In genomic region chr6:42727084-42727601, GRCh38 we compare ENCODE assay signal across 8 cellular contexts. TPM values are rescaled to one million over a fixed set of nuclear protein-coding genes. Genes with fewer than 3 reads are reported as not detected.
DNase-seq lines count a peak whose midpoint lies in the region; ATAC-seq and TF ChIP-seq lines count a peak whose summit lies in the region.

No MANE protein-coding gene starts in this region.

- H3K36me3 ChIP-seq in esophagus squamous epithelium = no peaks in the 10 kb centered on the region
- no peaks in the 10 kb centered on the region for H3K36me3 ChIP-seq in parathyroid adenoma (ENCODE audit: control insufficient read depth, insufficient read depth, low read length)

- no peaks in the 10 kb centered on the region for H3K79me2 ChIP-seq in parathyroid adenoma

- no peak for TF ChIP-seq POLR2A in esophagus squamous epithelium (IDR thresholded peaks at IDR 0.05)

- H3K4me1 ChIP-seq in esophagus squamous epithelium (peaks cover 7 to 25% (median 15%) of the 10 kb centered on the region in 3 donors), parathyroid adenoma (peaks cover 15% of the 10 kb centered on the region)

- H3K9ac ChIP-seq in parathyroid adenoma = no peak overlapping the region

- H3K4me3 ChIP-seq in WI38 (ENCODE audit: low read depth, low read length) (peak overlapping the region; percentile 46), esophagus squamous epithelium (peak overlapping the region; percentile 24 to 61 (median 53)), parathyroid adenoma (ENCODE audit: low read depth, low read length) (peak overlapping the region; percentile 46)

- intact Hi-C loops in esophagus squamous epithelium (cut with DNase I) = loop anchor here (5.0 to 10.0 kb wide), 2 partner anchors 65 to 148 kb away; partner anchors contain the start of gene RPL7L1

- H2AFZ ChIP-seq in parathyroid adenoma = peak overlapping the region; percentile 72

- H3K27ac ChIP-seq in esophagus squamous epithelium (peak overlapping the region; percentile 62 to 89 (median 86)), parathyroid adenoma (peak overlapping the region; percentile 66)

- H3K4me2 ChIP-seq in parathyroid adenoma (ENCODE audit: low read length) = peak overlapping the region; percentile 52

- H3K27me3 ChIP-seq in esophagus squamous epithelium (no peaks in the 10 kb centered on the region), parathyroid adenoma (ENCODE audit: control insufficient read depth, insufficient read depth, low read length) (no peaks in the 10 kb centered on the region)

- no peak for TF ChIP-seq CTCF in WI38 (IDR thresholded peaks at IDR 0.05; ENCODE audit: low read depth, low read length)
- TF ChIP-seq CTCF in esophagus squamous epithelium (IDR thresholded peaks at IDR 0.05) = no peak
- TF ChIP-seq CTCF in parathyroid adenoma (IDR thresholded peaks at IDR 0.05) = no peak

- ATAC-seq in GM19397 (IDR thresholded peaks at IDR 0.05; ENCODE audit: unreplicated experiment) = peak; percentile 23
- no peak for ATAC-seq in HG03565 (IDR thresholded peaks at IDR 0.05; ENCODE audit: unreplicated experiment)
- ATAC-seq in GM18873 (IDR thresholded peaks at IDR 0.05; ENCODE audit: low FRiP score, unreplicated experiment) = no peak

- WGBS in esophagus squamous epithelium, 2 donors = 0 to 50% methylated on average over 2 of the region's 51 CpGs

- H3K9me3 ChIP-seq in esophagus squamous epithelium (no peaks in the 10 kb centered on the region), parathyroid adenoma (ENCODE audit: control insufficient read depth, low read length) (no peaks in the 10 kb centered on the region)

- DNase-seq in esophagus squamous epithelium (lab: John Stamatoyannopoulos, UW) (no peak), iPS-NIHi7 (ENCODE audit: extremely low spot score) (no peak)
- no peak for DNase-seq in central memory CD4-positive, alpha-beta T cell

RNA-seq across cellular contexts. Expression of gene PRPH2, which starts 4.7 kb away (rescaled TPM):
- total RNA-seq in esophagus squamous epithelium = 1 to 10 TPM in 1 of 4 donors, under 1 TPM in 1, not detected in 2; 0.94 to 1.3 TPM

RNA-seq across cellular contexts. Expression of gene TBCC, which starts 18.8 kb away (rescaled TPM):
- 10 to 100 TPM; 16.2 to 32.9 (median 24.8) TPM for total RNA-seq in esophagus squamous epithelium

RNA-seq across cellular contexts. Expression of gene BICRAL, which starts 54.7 kb away (rescaled TPM):
- 10 to 100 TPM in 2 of 4 donors, 1 to 10 TPM in 2; 5.8 to 13.9 (median 8.9) TPM for total RNA-seq in esophagus squamous epithelium
